Comparison of ENCODE assay signal across 9 cellular contexts in the genomic region with DNA sequence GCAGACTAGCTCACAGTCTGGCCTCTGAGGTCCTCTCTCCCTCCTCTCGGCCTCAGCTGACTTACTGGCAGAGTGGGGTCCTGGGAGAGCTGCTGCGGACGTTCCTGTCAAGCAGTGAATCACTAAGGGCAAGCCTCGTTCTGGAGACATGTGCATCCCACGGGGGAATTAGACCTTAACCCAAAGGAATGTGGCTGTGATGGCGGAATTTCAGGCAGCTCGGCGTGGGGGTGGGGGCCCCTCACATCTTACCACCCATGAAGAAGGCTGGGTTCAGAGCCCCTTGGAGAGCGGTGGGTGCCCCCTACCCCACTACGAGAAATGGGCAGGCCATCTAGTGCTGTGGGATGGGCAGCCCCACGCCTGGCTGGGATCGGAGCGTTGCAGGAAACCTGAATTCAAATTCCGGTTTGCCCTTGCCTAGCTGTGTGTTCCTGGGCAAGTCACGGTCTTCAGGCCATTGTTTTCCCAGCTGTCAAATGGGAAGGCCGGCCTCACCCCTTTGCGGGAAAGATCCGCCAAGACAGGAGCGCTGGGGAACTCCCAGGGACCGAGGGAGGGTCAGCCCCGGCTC. TPM values are rescaled to one million over a fixed set of nuclear protein-coding genes. Genes with fewer than 3 reads are reported as not detected.
A peak's percentile ranks its signal among the peaks of the same experiment; 100 is the strongest.
DNase-seq lines count a peak whose midpoint lies in the region; ATAC-seq and TF ChIP-seq lines count a peak whose summit lies in the region.
"Had no signal": no experiment of that assay in that cellular context is flagged by ENCODE, and none has a peak within 500 bp of the region (broad histone marks: within the 10 kb centered on the region; RNA-seq: fewer than 3 reads in every experiment).

No MANE protein-coding gene starts in this region.

- no peak for TF ChIP-seq POLR2A in uterus (IDR thresholded peaks at IDR 0.05)

- intact Hi-C loops in colonic mucosa (cut with DNase I) (no loop called here), uterus (cut with DNase I; ENCODE audit: low total_unique reads) (no loop called here)

- no peak overlapping the region for H3K18ac ChIP-seq in mesendoderm (ENCODE audit: low read length)

- H3K9me3 ChIP-seq in colonic mucosa (no peaks in the 10 kb centered on the region), uterus (no peaks in the 10 kb centered on the region)

- H3K56ac ChIP-seq in mesendoderm (ENCODE audit: low read length) = peak overlapping the region; percentile 62

- H4K5ac ChIP-seq in mesendoderm (ENCODE audit: low read length) = no peak overlapping the region

- DNase-seq in A172 (ENCODE audit: low spot score) = peak; percentile 19
- DNase-seq in HS-27A (ENCODE audit: low read depth) = peak; percentile 26
- DNase-seq in colonic mucosa = peak; percentile 49
- no peak for DNase-seq in mesendoderm
- DNase-seq in uterus = peak; percentile 53 to 64
- DNase-seq in NCI-H2171 (lab: John Stamatoyannopoulos, UW) = no peak
- DNase-seq in NCI-H526 treated with DMSO at 0.1 percent for 48 hours (lab: John Stamatoyannopoulos, UW) = no peak

- H3K4me3 ChIP-seq in colonic mucosa = peak overlapping the region; percentile 58
- no peak overlapping the region for H3K4me3 ChIP-seq in mesendoderm (ENCODE audit: low read length)
- peak overlapping the region; percentile 50 to 51 for H3K4me3 ChIP-seq in uterus

- H2AK5ac ChIP-seq in mesendoderm (ENCODE audit: low read length) = no peak overlapping the region

- no peak overlapping the region for H2BK15ac ChIP-seq in mesendoderm (replicated peaks; ENCODE audit: low read depth)

- peak overlapping the region; percentile 46 for H3K4me2 ChIP-seq in mesendoderm (ENCODE audit: low read length)

- H3K36me3 ChIP-seq in colonic mucosa = no peaks in the 10 kb centered on the region
- H3K36me3 ChIP-seq in mesendoderm (ENCODE audit: control insufficient read depth, insufficient read depth, low read length) = no peaks in the 10 kb centered on the region
- no peaks in the 10 kb centered on the region for H3K36me3 ChIP-seq in uterus

- H3K27ac ChIP-seq in colonic mucosa = peak overlapping the region; percentile 15
- no peak overlapping the region for H3K27ac ChIP-seq in mesendoderm (ENCODE audit: low read depth, low read length)
- H3K27ac ChIP-seq in uterus = peak overlapping the region; percentile 77 to 83
- H3K27ac ChIP-seq: epithelial cell of prostate had no signal

- H3K4ac ChIP-seq in mesendoderm (ENCODE audit: low read depth, low read length) = no peak overlapping the region

- no CpG with 5 or more reads among the region's 21 CpGs for WGBS in mesendoderm (ENCODE audit: extremely low coverage, insufficient coverage, low lambda C conversion rate)

- H3K9ac ChIP-seq in colonic mucosa (ENCODE audit: low read depth in 2 of 2, low read length in 2 of 2) (peak overlapping the region; percentile 51), mesendoderm (ENCODE audit: low read length) (peak overlapping the region; percentile 22)

- H2BK120ac ChIP-seq in mesendoderm (ENCODE audit: low read depth, low read length) = no peak overlapping the region

- no peak overlapping the region for H3K23ac ChIP-seq in mesendoderm (ENCODE audit: low read length)

- H3K27me3 ChIP-seq in colonic mucosa = peaks cover 8% of the 10 kb centered on the region
- H3K27me3 ChIP-seq in mesendoderm (ENCODE audit: insufficient read depth, low read length, poor library complexity) = no peaks in the 10 kb centered on the region
- H3K27me3 ChIP-seq in uterus = no peaks in the 10 kb centered on the region

- TF ChIP-seq CTCF in colonic mucosa (IDR thresholded peaks at IDR 0.05) (no peak), uterus (IDR thresholded peaks at IDR 0.05) (no peak)

- no peak for ATAC-seq in HG03196 (IDR thresholded peaks at IDR 0.05; ENCODE audit: unreplicated experiment)

- H3K4me1 ChIP-seq in colonic mucosa (no peaks in the 10 kb centered on the region), mesendoderm (ENCODE audit: control insufficient read depth, low read depth, low read length) (no peaks in the 10 kb centered on the region), uterus (peaks cover 0 to 6% of the 10 kb centered on the region in 2 donors)

- no peak overlapping the region for H4K8ac ChIP-seq in mesendoderm (ENCODE audit: low read depth, low read length)

- no peaks in the 10 kb centered on the region for H3K79me1 ChIP-seq in mesendoderm (ENCODE audit: low read length)

- no peaks in the 10 kb centered on the region for H3K79me2 ChIP-seq in mesendoderm (ENCODE audit: control insufficient read depth, insufficient read depth, low read length)

- no peak overlapping the region for H2BK5ac ChIP-seq in mesendoderm (ENCODE audit: low read length)

RNA-seq across cellular contexts. Expression of gene LRRC32, which starts 0.6 kb away (rescaled TPM):
- not detected in 2 replicates for total RNA-seq in A172 (2014; rRNA removed; shearing (Covaris generic))
- total RNA-seq in colonic mucosa (10 to 100 TPM in 1 of 2 donors, 1 to 10 TPM in 1; 5.9 to 26.8 TPM), uterus (100 to 1,000 TPM in 1 of 4 donors, 10 to 100 TPM in 2, 1 to 10 TPM in 1; 10.0 to 121 (median 17.5) TPM)
- 0.76 TPM for polyA plus RNA-seq in mesendoderm (2013, experiment 1 of 2)
- polyA plus RNA-seq in mesendoderm (2013, experiment 2 of 2) = 0.84 TPM

Comparison
In these comparisons a context has a peak if more than half of its experiments do, and no peak if none do; other contexts are left out.
1. DNase-seq: peak in A172 (single experiment), HS-27A (single experiment), colonic mucosa (single experiment) and uterus (2 of 2); none in mesendoderm (single experiment), NCI-H2171 (single experiment) and NCI-H526 treated with DMSO at 0.1 percent for 48 hours (single experiment).